Comparison of ENCODE assay signal across 25 cellular contexts in the genomic region with DNA sequence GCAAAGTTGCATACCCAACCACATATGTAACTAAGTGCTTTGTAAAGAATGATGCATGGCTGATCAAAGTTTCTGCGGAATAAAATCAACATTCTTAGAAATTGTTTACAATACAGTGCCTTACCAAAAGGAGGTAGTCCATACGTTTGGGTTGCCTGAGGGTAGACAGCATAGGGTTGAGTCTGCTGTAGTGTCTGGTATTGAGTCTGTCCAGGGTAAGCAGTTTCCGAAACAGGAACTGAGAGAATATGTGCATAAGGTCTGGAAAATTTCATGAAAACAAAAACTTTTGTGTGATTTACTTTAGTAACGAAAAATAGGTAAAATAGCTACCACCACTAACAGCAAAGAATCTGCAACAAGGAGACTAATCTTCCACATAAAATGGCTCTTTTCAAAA.
"Had no signal": no experiment of that assay in that cellular context is flagged by ENCODE, and none has a peak within 500 bp of the region (broad histone marks: within the 10 kb centered on the region; RNA-seq: fewer than 3 reads in every experiment).

No MANE protein-coding gene starts in this region.

- DNase-seq: activated CD4-positive, alpha-beta T cell treated with anti-CD3 and anti-CD28 coated beads for 48 hours; activated CD4-positive, alpha-beta T cell treated with anti-CD3 and anti-CD28 coated beads, Interleukin-2, amount 50 U/mL, for 48 hours; activated CD8-positive, alpha-beta memory T cell treated with anti-CD3 and anti-CD28 coated beads for 24 hours; activated effector memory CD4-positive, alpha-beta T cell treated with Interleukin-2 at 50 U/mL for 16 hours; activated naive CD4-positive, alpha-beta T cell treated with Interleukin-2 at 50 U/mL for 16 hours; aorta; cerebellar nuclear complex; colonic mucosa; effector CD8-positive, alpha-beta T cell; left cardiac atrium; left ventricle myocardium superior; posterior cingulate gyrus; right cardiac atrium; stimulated activated CD4-positive, alpha-beta T cell treated with anti-CD3 and anti-CD28 coated beads, Interleukin-15, amount 100 ng/mL, for 24 hours; stimulated activated CD4-positive, alpha-beta T cell treated with anti-CD3 and anti-CD28 coated beads, Interleukin-2, amount 100 ng/mL, for 24 hours; stimulated activated naive CD8-positive, alpha-beta T cell treated with anti-CD3 and anti-CD28 coated beads, Interleukin-15, Interleukin-2, amounts not matched to agents 100 U/mL and 50 U/mL, for 24 hours; testis; transverse colon had no signal

- H3K4me3 ChIP-seq: cardiac muscle cell, colonic mucosa, gastroesophageal sphincter, hepatocyte, testis, transverse colon had no signal

- H3K4me2 ChIP-seq: hepatocyte had no signal

- H3K4me1 Mint-ChIP-seq: brain, nephron had no signal

- H3K9me3 Mint-ChIP-seq: brain, nephron had no signal

- H3K27me3 ChIP-seq: cardiac muscle cell, colonic mucosa, gastroesophageal sphincter, hepatocyte, testis, transverse colon had no signal

- H3K27me3 Mint-ChIP-seq: activated naive CD8-positive, alpha-beta T cell; brain had no signal

- H3K27ac ChIP-seq: colonic mucosa, gastroesophageal sphincter, hepatocyte, testis, transverse colon had no signal

- ATAC-seq: activated CD4-positive, CD25-positive, alpha-beta regulatory T cell treated with anti-CD3 and anti-CD28 coated beads, Interleukin-2, amount 50 U/mL, for 24 hours; gastroesophageal sphincter; left cardiac atrium; left ventricle myocardium superior; right cardiac atrium; stimulated activated naive CD8-positive, alpha-beta T cell treated with anti-CD3 and anti-CD28 coated beads, Interleukin-15, Interleukin-2, amounts not matched to agents 100 U/mL and 50 U/mL, for 24 hours had no signal

- H3K4me3 Mint-ChIP-seq: activated naive CD8-positive, alpha-beta T cell; brain; nephron had no signal

- H3K9me3 ChIP-seq: colonic mucosa, gastroesophageal sphincter, testis, transverse colon had no signal

- H3K36me3 ChIP-seq: colonic mucosa had no signal

- H2AFZ ChIP-seq: hepatocyte had no signal

- H3K4me1 ChIP-seq: colonic mucosa, gastroesophageal sphincter, transverse colon had no signal

- H3K27ac Mint-ChIP-seq: activated naive CD8-positive, alpha-beta T cell; nephron had no signal
